ENCODE assay signal across 9 cellular contexts in genomic region chr15:73996939-73997338, GRCh38.
A peak's percentile ranks its signal among the peaks of the same experiment; 100 is the strongest.
DNase-seq lines count a peak whose midpoint lies in the region; ATAC-seq and TF ChIP-seq lines count a peak whose summit lies in the region.
"Had no signal": no experiment of that assay in that cellular context is flagged by ENCODE, and none has a peak within 500 bp of the region (broad histone marks: within the 10 kb centered on the region; RNA-seq: fewer than 3 reads in every experiment).

No MANE protein-coding gene starts in this region.

- H4K20me1 ChIP-seq in OCI-LY1 (ENCODE audit: insufficient read depth, low read length), result no peaks in the 10 kb centered on the region

- H3K9me3 ChIP-seq in OCI-LY1 (ENCODE audit: low read length), result no peaks in the 10 kb centered on the region

- H3K79me2 ChIP-seq in OCI-LY1 (ENCODE audit: insufficient read depth, low read length), result 0 out of 2 replicates have a peak, but pooled peaks cover 5% of the 10 kb centered on the region

- no peak overlapping the region for H2AFZ ChIP-seq in OCI-LY1 (ENCODE audit: low read length)

- H3K27me3 ChIP-seq in OCI-LY1 (ENCODE audit: insufficient read depth, low read length), result no peaks in the 10 kb centered on the region

- H3K4me3 Mint-ChIP-seq in dendritic cell treated with granulocyte-macrophage colony-stimulating factor and Interleukin-4, amounts not matched to agents 40 ng/mL and 50 ng/mL, for 4 days, result peak overlapping the region; percentile 72
- peak overlapping the region; percentile 27 for H3K4me3 Mint-ChIP-seq in nephron progenitor cell

- H3K4me1 ChIP-seq in OCI-LY1 (ENCODE audit: insufficient read depth, low read length, severe bottlenecking), result peaks cover 40% of the 10 kb centered on the region

- H3K27ac Mint-ChIP-seq in dendritic cell treated with granulocyte-macrophage colony-stimulating factor and Interleukin-4, amounts not matched to agents 40 ng/mL and 50 ng/mL, for 4 days, result peak overlapping the region; percentile 75
- no peak overlapping the region for H3K27ac Mint-ChIP-seq in nephron progenitor cell

- no peaks in the 10 kb centered on the region for H3K9me2 ChIP-seq in OCI-LY1 (ENCODE audit: low read depth, low read length)

- H3K4me2 ChIP-seq in OCI-LY1 (ENCODE audit: low read length), result peak overlapping the region; percentile 94

- H3K9ac ChIP-seq in OCI-LY1 (ENCODE audit: low read length), result peak overlapping the region; percentile 2; the same call in 1 of the 2 replicates

- H3K27me3 Mint-ChIP-seq in dendritic cell treated with granulocyte-macrophage colony-stimulating factor and Interleukin-4, amounts not matched to agents 40 ng/mL and 50 ng/mL, for 4 days, result no peaks in the 10 kb centered on the region
- peaks cover 4% of the 10 kb centered on the region for H3K27me3 Mint-ChIP-seq in nephron progenitor cell (ENCODE audit: low read depth, poor library complexity)

- no peaks in the 10 kb centered on the region for H3F3A ChIP-seq in OCI-LY1 (ENCODE audit: insufficient read depth, low read length)

- peaks cover 53% of the 10 kb centered on the region for H3K36me3 Mint-ChIP-seq in dendritic cell treated with granulocyte-macrophage colony-stimulating factor and Interleukin-4, amounts not matched to agents 40 ng/mL and 50 ng/mL, for 4 days (ENCODE audit: low read depth)
- peaks cover 20% of the 10 kb centered on the region for H3K36me3 Mint-ChIP-seq in nephron progenitor cell (ENCODE audit: low read depth)

- H3K4me1 Mint-ChIP-seq in dendritic cell treated with granulocyte-macrophage colony-stimulating factor and Interleukin-4, amounts not matched to agents 40 ng/mL and 50 ng/mL, for 4 days (ENCODE audit: low read depth), result peaks cover 46% of the 10 kb centered on the region
- peaks cover 52% of the 10 kb centered on the region for H3K4me1 Mint-ChIP-seq in nephron progenitor cell

- ATAC-seq in GM19351 (IDR thresholded peaks at IDR 0.05; ENCODE audit: unreplicated experiment), result no peak
- ATAC-seq in HG03045 (IDR thresholded peaks at IDR 0.05; ENCODE audit: unreplicated experiment), result no peak

- peak overlapping the region; percentile 54 for H3K27ac ChIP-seq in OCI-LY1 (ENCODE audit: low read depth, low read length, poor library complexity, severe bottlenecking)
- H3K27ac ChIP-seq: C4-2B had no signal

- no peaks in the 10 kb centered on the region for H3K9me3 Mint-ChIP-seq in dendritic cell treated with granulocyte-macrophage colony-stimulating factor and Interleukin-4, amounts not matched to agents 40 ng/mL and 50 ng/mL, for 4 days
- no peaks in the 10 kb centered on the region for H3K9me3 Mint-ChIP-seq in nephron progenitor cell

- DNase-seq in NK-92 treated with Interleukin-12 subunit alpha and Interleukin-12 subunit beta, amount 100 ng/mL, for 24 hours (lab: John Stamatoyannopoulos, UW), result peak; percentile 48
- DNase-seq in NK-92 (lab: John Stamatoyannopoulos, UW; ENCODE audit: unreplicated experiment), result no peak
- no peak for DNase-seq in nephron progenitor cell
- no peak for DNase-seq in HuH-7.5 (ENCODE audit: low spot score)

- H3K4me3 ChIP-seq in OCI-LY1 (ENCODE audit: low read depth, low read length, poor library complexity, severe bottlenecking), result peak overlapping the region; percentile 95

- H3K36me3 ChIP-seq in OCI-LY1 (ENCODE audit: insufficient read depth, low read length), result peaks cover 18% of the 10 kb centered on the region

- TF ChIP-seq CTCF in OCI-LY1 (IDR thresholded peaks at IDR 0.05; ENCODE audit: low read length) (no peak), nephron progenitor cell (IDR thresholded peaks at IDR 0.05) (no peak)

- intact Hi-C loops in dendritic cell treated with granulocyte-macrophage colony-stimulating factor and Interleukin-4, amounts not matched to agents 40 ng/mL and 50 ng/mL, for 4 days (cut with micrococcal nuclease), result no loop called here
